ENCODE assay signal across 5 cellular contexts in the genomic region with DNA sequence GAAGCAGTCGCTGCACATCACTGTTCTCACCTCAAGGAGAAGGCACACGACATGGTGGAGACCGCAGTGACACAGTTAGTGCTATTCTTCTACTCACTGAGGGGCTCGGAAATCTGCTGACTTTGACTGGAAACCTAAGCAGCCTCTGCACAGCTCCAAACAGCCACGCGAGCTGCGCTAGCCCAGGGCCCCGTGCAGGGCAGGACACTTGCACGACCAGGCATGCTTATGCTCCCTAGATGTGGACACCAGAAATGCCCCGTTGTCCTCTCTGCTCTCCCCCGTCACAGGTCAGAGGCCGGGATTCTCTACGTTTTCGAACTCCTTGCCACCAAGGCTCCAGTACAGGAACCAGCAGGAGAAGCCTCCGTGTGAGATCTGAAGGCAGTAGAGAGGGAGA.
"Had no signal": no experiment of that assay in that cellular context is flagged by ENCODE, and none has a peak within 500 bp of the region (broad histone marks: within the 10 kb centered on the region; RNA-seq: fewer than 3 reads in every experiment).

No MANE protein-coding gene starts in this region.

- H2AFZ ChIP-seq: GM23248 had no signal

- DNase-seq: GM23248, GOT3, H7, IMR-90 had no signal

- H3K9me3 ChIP-seq: HAP-1 had no signal

- H3K4me3 ChIP-seq: GM23248, HAP-1 had no signal

- H3K9ac ChIP-seq: GM23248 had no signal

- H3K27ac ChIP-seq: GM23248 had no signal

- H3K36me3 ChIP-seq: HAP-1 had no signal
